Comparison of ENCODE assay signal across 25 cellular contexts in genomic region chr15:96121521-96121920, GRCh38.
DNase-seq lines count a peak whose midpoint lies in the region; ATAC-seq, FAIRE-seq and TF ChIP-seq lines count a peak whose summit lies in the region.
"Had no signal": no experiment of that assay in that cellular context is flagged by ENCODE, and none has a peak within 500 bp of the region (broad histone marks: within the 10 kb centered on the region; RNA-seq: fewer than 3 reads in every experiment).

No MANE protein-coding gene starts in this region.

- H3K36me3 ChIP-seq in astrocyte (ENCODE audit: insufficient read depth, low read length) (no peaks in the 10 kb centered on the region), skeletal muscle satellite cell (ENCODE audit: insufficient read depth, low read length) (no peaks in the 10 kb centered on the region)
- H3K36me3 ChIP-seq: cardiac muscle cell, gastrocnemius medialis, pancreas had no signal

- no peak overlapping the region for H3K27ac Mint-ChIP-seq in astrocyte (ENCODE audit: unreplicated experiment)
- no peak overlapping the region for H3K27ac Mint-ChIP-seq in activated naive CD8-positive, alpha-beta T cell treated with anti-CD3 and anti-CD28 coated beads for 36 hours
- H3K27ac Mint-ChIP-seq: activated CD4-positive, alpha-beta T cell treated with anti-CD3 and anti-CD28 coated beads for 36 hours; activated T-cell treated with anti-CD3 and anti-CD28 coated beads, Interleukin-2, amount 50 U/mL, for 24 hours; dendritic cell treated with granulocyte-macrophage colony-stimulating factor and Interleukin-4, amounts not matched to agents 40 ng/mL and 50 ng/mL, for 4 days; nephron progenitor cell had no signal

- H3K4me1 Mint-ChIP-seq in astrocyte (ENCODE audit: low read depth, unreplicated experiment), result peaks cover 19% of the 10 kb centered on the region
- no peaks in the 10 kb centered on the region for H3K4me1 Mint-ChIP-seq in activated naive CD8-positive, alpha-beta T cell treated with anti-CD3 and anti-CD28 coated beads for 36 hours
- H3K4me1 Mint-ChIP-seq: activated CD4-positive, alpha-beta T cell treated with anti-CD3 and anti-CD28 coated beads for 36 hours had no signal

- H3K4me3 Mint-ChIP-seq in astrocyte (ENCODE audit: unreplicated experiment), result no peak overlapping the region
- no peak overlapping the region for H3K4me3 Mint-ChIP-seq in activated naive CD8-positive, alpha-beta T cell treated with anti-CD3 and anti-CD28 coated beads for 36 hours
- H3K4me3 Mint-ChIP-seq: activated CD4-positive, alpha-beta T cell treated with anti-CD3 and anti-CD28 coated beads for 36 hours; activated T-cell treated with anti-CD3 and anti-CD28 coated beads, Interleukin-2, amount 50 U/mL, for 24 hours; dendritic cell treated with granulocyte-macrophage colony-stimulating factor and Interleukin-4, amounts not matched to agents 40 ng/mL and 50 ng/mL, for 4 days; nephron progenitor cell had no signal

- H4K20me1 ChIP-seq in astrocyte (ENCODE audit: insufficient read depth, low read length), result no peaks in the 10 kb centered on the region

- peaks cover 3% of the 10 kb centered on the region for H3K27me3 Mint-ChIP-seq in astrocyte (ENCODE audit: low read depth, unreplicated experiment)
- peaks cover 4% of the 10 kb centered on the region for H3K27me3 Mint-ChIP-seq in activated naive CD8-positive, alpha-beta T cell treated with anti-CD3 and anti-CD28 coated beads for 36 hours
- H3K27me3 Mint-ChIP-seq: dendritic cell treated with granulocyte-macrophage colony-stimulating factor and Interleukin-4, amounts not matched to agents 40 ng/mL and 50 ng/mL, for 4 days had no signal

- peaks cover 6% of the 10 kb centered on the region for H3K4me1 ChIP-seq in astrocyte (ENCODE audit: insufficient read depth, low read length)
- H3K4me1 ChIP-seq in skeletal muscle satellite cell (ENCODE audit: control insufficient read depth, insufficient read depth, low read length), result peaks cover 30% of the 10 kb centered on the region
- H3K4me1 ChIP-seq: pancreas had no signal

- no peak for FAIRE-seq in astrocyte (lab: Jason Lieb, UNC)
- FAIRE-seq: GM19239, islet of Langerhans, pancreas had no signal

- H3K9me3 Mint-ChIP-seq in astrocyte (ENCODE audit: unreplicated experiment), result peaks cover 3% of the 10 kb centered on the region
- H3K9me3 Mint-ChIP-seq in activated naive CD8-positive, alpha-beta T cell treated with anti-CD3 and anti-CD28 coated beads for 36 hours, result no peaks in the 10 kb centered on the region
- H3K9me3 Mint-ChIP-seq: activated T-cell treated with anti-CD3 and anti-CD28 coated beads, Interleukin-2, amount 50 U/mL, for 24 hours; nephron progenitor cell had no signal

- H3K27me3 ChIP-seq in astrocyte (ENCODE audit: insufficient read depth, low read length), result no peaks in the 10 kb centered on the region
- no peaks in the 10 kb centered on the region for H3K27me3 ChIP-seq in skeletal muscle satellite cell (ENCODE audit: control insufficient read depth, insufficient read depth, low read length)
- H3K27me3 ChIP-seq: cardiac muscle cell, gastrocnemius medialis, pancreas had no signal

- no peak overlapping the region for H3K27ac ChIP-seq in astrocyte (ENCODE audit: low read depth, low read length)
- H3K27ac ChIP-seq: cardiac muscle cell, gastrocnemius medialis, pancreas had no signal

- H3K4me3 ChIP-seq in astrocyte (ENCODE audit: insufficient read depth, low read depth, low read length) (no peak overlapping the region), fibroblast of the aortic adventitia (ENCODE audit: low read depth, low read length) (no peak overlapping the region), skeletal muscle satellite cell (ENCODE audit: low read length) (no peak overlapping the region)
- H3K4me3 ChIP-seq: cardiac muscle cell, gastrocnemius medialis, mucosa of descending colon, pancreas had no signal

- DNase-seq in AG20443 (ENCODE audit: low spot score) (peak; percentile 40), astrocyte (ENCODE audit: low read depth) (peak; percentile 67), fibroblast of the aortic adventitia (ENCODE audit: low read depth) (peak; percentile 89), NCI-H1105 treated with DMSO at 0.1 percent for 48 hours (lab: John Stamatoyannopoulos, UW) (no peak), germinal center (ENCODE audit: low spot score) (no peak)
- DNase-seq in activated naive CD8-positive, alpha-beta T cell treated with anti-CD3 and anti-CD28 coated beads for 36 hours, result no peak
- DNase-seq: ACHN; activated CD4-positive, alpha-beta T cell treated with anti-CD3 and anti-CD28 coated beads for 36 hours; activated gamma-delta T cell treated with Interleukin-2 at 50 U/mL for 16 hours; activated T-cell treated with anti-CD3 and anti-CD28 coated beads, Interleukin-2, amount 50 U/mL, for 24 hours; gastrocnemius medialis; NCI-H2081; NCI-H345; NCI-H748 treated with DMSO at 0.1 percent for 48 hours; nephron progenitor cell; pancreas; T-helper 2 cell had no signal

- H3K79me2 ChIP-seq in astrocyte (ENCODE audit: insufficient read depth, low read length), result no peaks in the 10 kb centered on the region

- TF ChIP-seq CTCF in astrocyte (IDR thresholded peaks at IDR 0.05; ENCODE audit: insufficient read depth, low read depth, low read length), result no peak
- TF ChIP-seq CTCF in fibroblast of the aortic adventitia (IDR thresholded peaks at IDR 0.05; ENCODE audit: insufficient read depth, low read length), result no peak

- H3K9ac ChIP-seq in astrocyte (ENCODE audit: low read length) (no peak overlapping the region), skeletal muscle satellite cell (ENCODE audit: low read depth, low read length) (no peak overlapping the region)

- no peaks in the 10 kb centered on the region for H3K9me3 ChIP-seq in astrocyte (ENCODE audit: insufficient read depth, low read depth, low read length)
- H3K9me3 ChIP-seq in skeletal muscle satellite cell (replicated peaks; ENCODE audit: low read length), result no peaks in the 10 kb centered on the region
- H3K9me3 ChIP-seq: gastrocnemius medialis, mucosa of descending colon, pancreas had no signal

- no peaks in the 10 kb centered on the region for H3K36me3 Mint-ChIP-seq in astrocyte (ENCODE audit: low read depth, unreplicated experiment)
- H3K36me3 Mint-ChIP-seq in activated naive CD8-positive, alpha-beta T cell treated with anti-CD3 and anti-CD28 coated beads for 36 hours, result no peaks in the 10 kb centered on the region

- H2AFZ ChIP-seq in astrocyte (ENCODE audit: low read depth, low read length), result no peak overlapping the region

- no peak for ATAC-seq in GM21737 (IDR thresholded peaks at IDR 0.05; ENCODE audit: unreplicated experiment)
- ATAC-seq: activated CD4-positive, alpha-beta T cell treated with anti-CD3 and anti-CD28 coated beads for 36 hours; gastrocnemius medialis; mucosa of descending colon; SK-N-SH treated with all-trans-retinoic acid at 6 μM for 48 hours had no signal

- no peak overlapping the region for H3K4me2 ChIP-seq in astrocyte (ENCODE audit: low read length)
- peak overlapping the region; percentile 26 for H3K4me2 ChIP-seq in skeletal muscle satellite cell (ENCODE audit: low read length)

Comparison
In these comparisons a context has a peak if more than half of its experiments do, and no peak if none do; other contexts are left out.
1. DNase-seq: peak in AG20443 (single experiment), astrocyte (single experiment) and fibroblast of the aortic adventitia (single experiment); none in NCI-H1105 treated with DMSO at 0.1 percent for 48 hours (single experiment), activated naive CD8-positive, alpha-beta T cell treated with anti-CD3 and anti-CD28 coated beads for 36 hours (single experiment) and germinal center (single experiment).